21 cellular contexts compared by ENCODE assay signal in the genomic region with DNA sequence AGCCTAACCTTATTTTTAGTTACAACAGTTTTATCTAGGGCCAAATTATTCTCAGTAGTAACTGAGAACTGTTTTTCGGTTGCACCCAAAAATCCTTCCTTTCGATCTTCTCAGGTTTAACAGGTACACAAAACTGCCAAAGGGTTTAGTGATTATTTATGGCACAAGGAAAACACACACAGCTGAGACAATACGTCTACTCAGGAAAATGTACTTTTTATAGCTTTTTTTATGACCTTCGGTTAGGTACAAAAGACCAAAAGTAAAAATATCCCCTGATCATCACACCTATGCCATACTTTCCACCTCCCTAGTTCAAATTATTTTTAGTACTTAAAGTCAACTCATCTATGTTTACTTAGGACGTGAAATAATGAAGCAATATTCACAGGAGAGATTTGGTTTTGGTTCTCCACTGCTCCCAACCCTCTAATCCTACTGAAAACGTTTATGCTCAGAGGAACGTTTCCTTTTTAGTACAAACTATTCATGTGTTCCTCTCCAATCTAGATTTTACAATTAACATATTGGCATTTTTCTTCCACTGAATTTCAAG. TPM values are rescaled to one million over a fixed set of nuclear protein-coding genes. Genes with fewer than 3 reads are reported as not detected.
"Had no signal": no experiment of that assay in that cellular context is flagged by ENCODE, and none has a peak within 500 bp of the region (broad histone marks: within the 10 kb centered on the region; RNA-seq: fewer than 3 reads in every experiment).

No MANE protein-coding gene starts in this region.

- H3K27ac Mint-ChIP-seq: activated CD4-positive, alpha-beta memory T cell treated with anti-CD3 and anti-CD28 coated beads for 36 hours; activated CD8-positive, alpha-beta memory T cell treated with anti-CD3 and anti-CD28 coated beads, Interleukin-2, amount 10 ng/mL, durations not matched to agents 7 days and 5 days; activated naive CD4-positive, alpha-beta T cell treated with anti-CD3 and anti-CD28 coated beads for 36 hours; activated T-helper 2 cell treated with anti-CD3 and anti-CD28 coated beads, Interferon-gamma antibody, Interleukin-2, Interleukin-4, amounts not matched to agents 10 μg/mL and 5 μg/mL and 100 μg/mL, durations not matched to agents 14 hours and 24 hours and 36 hours; immature natural killer cell; memory B cell; naive thymus-derived CD8-positive, alpha-beta T cell had no signal

- H3K4me3 Mint-ChIP-seq: activated CD4-positive, alpha-beta memory T cell treated with anti-CD3 and anti-CD28 coated beads for 36 hours; activated CD8-positive, alpha-beta memory T cell treated with anti-CD3 and anti-CD28 coated beads, Interleukin-2, amount 10 ng/mL, durations not matched to agents 7 days and 5 days; activated naive CD4-positive, alpha-beta T cell treated with anti-CD3 and anti-CD28 coated beads for 36 hours; central memory CD8-positive, alpha-beta T cell; immature natural killer cell; memory B cell; naive thymus-derived CD8-positive, alpha-beta T cell had no signal

- H3K9me3 ChIP-seq: adrenal gland, body of pancreas, pancreas, stomach, transverse colon had no signal

- DNase-seq: activated CD4-positive, alpha-beta memory T cell treated with anti-CD3 and anti-CD28 coated beads for 36 hours; activated CD4-positive, alpha-beta T cell treated with anti-CD3 and anti-CD28 coated beads for 1 hour; activated CD8-positive, alpha-beta memory T cell treated with anti-CD3 and anti-CD28 coated beads, Interleukin-2, amount 10 ng/mL, durations not matched to agents 7 days and 5 days; activated naive CD4-positive, alpha-beta T cell treated with anti-CD3 and anti-CD28 coated beads for 36 hours; activated T-cell treated with anti-CD3 and anti-CD28 coated beads, Interleukin-2, amount 50 U/mL, for 1 hour; adrenal gland; body of pancreas; effector memory CD4-positive, alpha-beta T cell; foreskin keratinocyte; immature natural killer cell; left ventricle myocardium inferior; naive thymus-derived CD8-positive, alpha-beta T cell; pancreas; stimulated activated CD4-positive, alpha-beta T cell treated with anti-CD3 and anti-CD28 coated beads, Interleukin-1b, Interleukin-23, amount 100 ng/mL, for 48 hours; stomach; T-helper 1 cell; T1000; transverse colon had no signal

- H3K36me3 Mint-ChIP-seq: activated CD4-positive, alpha-beta memory T cell treated with anti-CD3 and anti-CD28 coated beads for 36 hours; activated CD8-positive, alpha-beta memory T cell treated with anti-CD3 and anti-CD28 coated beads, Interleukin-2, amount 10 ng/mL, durations not matched to agents 7 days and 5 days; immature natural killer cell; memory B cell; naive thymus-derived CD8-positive, alpha-beta T cell had no signal

- H3K27ac ChIP-seq: adrenal gland, body of pancreas, foreskin keratinocyte, left ventricle myocardium inferior, pancreas, stomach, transverse colon had no signal

- H3K9me3 Mint-ChIP-seq: activated CD4-positive, alpha-beta memory T cell treated with anti-CD3 and anti-CD28 coated beads for 36 hours; activated naive CD4-positive, alpha-beta T cell treated with anti-CD3 and anti-CD28 coated beads for 36 hours; activated T-helper 2 cell treated with anti-CD3 and anti-CD28 coated beads, Interferon-gamma antibody, Interleukin-2, Interleukin-4, amounts not matched to agents 10 μg/mL and 5 μg/mL and 100 μg/mL, durations not matched to agents 14 hours and 24 hours and 36 hours; central memory CD8-positive, alpha-beta T cell; immature natural killer cell; memory B cell; naive thymus-derived CD8-positive, alpha-beta T cell had no signal

- H3K27me3 ChIP-seq: adrenal gland, body of pancreas, foreskin keratinocyte, pancreas, stomach, transverse colon had no signal

- H3K36me3 ChIP-seq: adrenal gland, left ventricle myocardium inferior, pancreas, transverse colon had no signal

- H3K4me3 ChIP-seq: adrenal gland, body of pancreas, left ventricle myocardium inferior, pancreas, stomach, transverse colon had no signal

- H3K4me1 Mint-ChIP-seq: activated CD8-positive, alpha-beta memory T cell treated with anti-CD3 and anti-CD28 coated beads, Interleukin-2, amount 10 ng/mL, durations not matched to agents 7 days and 5 days; central memory CD8-positive, alpha-beta T cell; immature natural killer cell; memory B cell; naive thymus-derived CD8-positive, alpha-beta T cell had no signal

- H3K4me1 ChIP-seq: adrenal gland, body of pancreas, foreskin keratinocyte, left ventricle myocardium inferior, stomach, transverse colon had no signal

RNA-seq across cellular contexts. Expression of gene TTLL7, which starts 48.7 kb away (rescaled TPM):
- total RNA-seq: activated naive CD4-positive, alpha-beta T cell treated with anti-CD3 and anti-CD28 coated beads for 36 hours; naive thymus-derived CD8-positive, alpha-beta T cell had no signal
